8 cellular contexts compared by ENCODE assay signal in the genomic region with DNA sequence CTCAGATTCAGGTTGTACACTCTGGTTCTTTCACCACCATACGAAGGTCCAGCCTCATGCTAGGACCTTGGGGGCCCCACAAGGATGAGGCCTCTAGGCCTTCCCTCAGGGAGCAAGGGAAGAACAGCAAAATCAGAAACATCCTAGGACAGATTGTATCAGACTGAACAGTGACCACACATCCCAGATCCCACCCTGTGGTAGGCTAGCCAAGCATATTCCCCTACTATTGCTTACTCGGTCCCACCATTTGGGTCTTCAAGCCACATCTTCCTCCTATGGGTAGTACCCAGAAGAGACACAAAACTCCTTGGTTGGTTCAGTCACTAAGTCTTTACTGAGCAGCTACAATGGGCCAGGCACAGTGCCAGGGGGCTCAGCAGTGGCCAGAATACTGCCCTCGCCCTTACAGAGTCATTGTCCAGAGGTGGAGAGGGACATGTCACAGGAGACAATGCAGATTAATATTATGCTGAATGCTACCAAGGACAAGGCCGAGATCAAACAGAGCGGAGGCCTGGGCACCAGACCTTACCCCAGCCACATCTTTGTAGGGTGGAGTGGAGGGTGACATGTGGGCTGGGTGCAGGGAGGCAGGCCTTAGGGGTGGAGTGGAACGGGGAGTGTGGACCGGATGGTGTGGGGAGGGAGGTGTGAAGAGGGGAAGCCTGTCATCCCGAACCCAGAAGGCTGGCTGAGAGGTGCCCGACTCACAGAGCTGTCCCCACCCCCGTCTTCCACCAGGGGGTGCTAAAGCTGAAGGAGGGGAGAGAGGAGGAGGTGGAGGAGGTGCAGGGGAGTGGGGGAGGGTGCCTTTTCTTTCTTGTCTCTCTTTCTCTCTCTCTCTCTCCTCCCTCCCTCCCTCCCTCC. TPM values are rescaled to one million over a fixed set of nuclear protein-coding genes. Genes with fewer than 3 reads are reported as not detected.
DNase-seq lines count a peak whose midpoint lies in the region; ATAC-seq and TF ChIP-seq lines count a peak whose summit lies in the region.

No MANE protein-coding gene starts in this region.

- peak; percentile 36 for TF ChIP-seq POLR2A in erythroblast (IDR thresholded peaks at IDR 0.05; ENCODE audit: low read length)

- H3K9me2 ChIP-seq in OCI-LY1 (ENCODE audit: low read depth, low read length), result no peaks in the 10 kb centered on the region

- peak overlapping the region; percentile 12; the same call in 1 of the 2 replicates for H3K4me2 ChIP-seq in OCI-LY1 (ENCODE audit: low read length)

- no peaks in the 10 kb centered on the region for H3K27me3 Mint-ChIP-seq in naive thymus-derived CD4-positive, alpha-beta T cell
- H3K27me3 Mint-ChIP-seq in stimulated activated memory B cell treated with anti-CD40 and anti-IgM and Interleukin-4, amounts not matched to agents 10 μg/mL and 1 μg/mL and 100 μg/mL, for 72 hours, result no peaks in the 10 kb centered on the region

- intact Hi-C loops in naive thymus-derived CD4-positive, alpha-beta T cell (cut with micrococcal nuclease), result loop anchor here (1.0 to 10.0 kb wide), 8 partner anchors 73 to 1731 kb away; a partner anchor contains a TSS

- CTCF ChIA-PET in naive thymus-derived CD4-positive, alpha-beta T cell (lab: Charles Lee), result interaction anchor here (0.5 to 3.4 kb wide), 15 partner anchors 8 to 217 kb away, joined by 3 to 14 read pairs (median 4); no protein-coding TSS in a partner anchor

- H3K9me3 ChIP-seq in OCI-LY1 (ENCODE audit: low read length), result no peaks in the 10 kb centered on the region
- H3K9me3 ChIP-seq in naive thymus-derived CD4-positive, alpha-beta T cell (ENCODE audit: control insufficient read depth in 2 of 3, low read length in 3 of 3), result no peaks in the 10 kb centered on the region

- peak overlapping the region; percentile 42 for H3K27ac ChIP-seq in OCI-LY1 (ENCODE audit: low read depth, low read length, poor library complexity, severe bottlenecking)
- H3K27ac ChIP-seq in naive thymus-derived CD4-positive, alpha-beta T cell (ENCODE audit: low read depth, low read length), result peak overlapping the region; percentile 90

- H3K36me3 ChIP-seq in OCI-LY1 (ENCODE audit: insufficient read depth, low read length), result no peaks in the 10 kb centered on the region
- no peaks in the 10 kb centered on the region for H3K36me3 ChIP-seq in naive thymus-derived CD4-positive, alpha-beta T cell (ENCODE audit: control insufficient read depth in 2 of 3, insufficient read depth in 3 of 3, low read length in 3 of 3)

- DNase-seq in AG09309 (ENCODE audit: low read depth) (peak; percentile 32), HS-27A (ENCODE audit: low read depth) (peak; percentile 57), erythroblast (lab: John Stamatoyannopoulos, UW) (peak; percentile 86 to 91)
- peak; percentile 92 for DNase-seq in activated CD8-positive, alpha-beta memory T cell treated with anti-CD3 and anti-CD28 coated beads, Interleukin-2, amount 50 U/mL, for 48 hours
- peak; percentile 74 to 96 (median 89) for DNase-seq in naive thymus-derived CD4-positive, alpha-beta T cell

- no peak overlapping the region for H3K4me3 ChIP-seq in AG09309 (ENCODE audit: control insufficient read depth, low read depth, low read length)
- H3K4me3 ChIP-seq in OCI-LY1 (ENCODE audit: low read depth, low read length, poor library complexity, severe bottlenecking), result no peak overlapping the region
- peak overlapping the region; percentile 11 for H3K4me3 ChIP-seq in naive thymus-derived CD4-positive, alpha-beta T cell (ENCODE audit: low read length)

- H3F3A ChIP-seq in OCI-LY1 (ENCODE audit: insufficient read depth, low read length), result no peaks in the 10 kb centered on the region

- ATAC-seq in GM19023 (IDR thresholded peaks at IDR 0.05; ENCODE audit: unreplicated experiment), result peak; percentile 76
- peak; percentile 83 for ATAC-seq in naive thymus-derived CD4-positive, alpha-beta T cell
- ATAC-seq in stimulated activated memory B cell treated with anti-CD40 and anti-IgM and Interleukin-4, amounts not matched to agents 10 μg/mL and 1 μg/mL and 100 μg/mL, for 72 hours, result peak; percentile 84

- no peaks in the 10 kb centered on the region for H3K27me3 ChIP-seq in OCI-LY1 (ENCODE audit: insufficient read depth, low read length)
- no peaks in the 10 kb centered on the region for H3K27me3 ChIP-seq in naive thymus-derived CD4-positive, alpha-beta T cell (ENCODE audit: control insufficient read depth in 2 of 2, insufficient read depth in 2 of 2, low read length in 2 of 2)

- POLR2A ChIA-PET in naive thymus-derived CD4-positive, alpha-beta T cell (lab: Charles Lee), result interaction anchor here (1.2 to 3.4 kb wide), 6 partner anchors 7 to 96 kb away, joined by 3 to 53 read pairs (median 4); a partner anchor contains a TSS

- H3K27ac Mint-ChIP-seq in naive thymus-derived CD4-positive, alpha-beta T cell, result peak overlapping the region; percentile 94 to 100 (median 99)
- H3K27ac Mint-ChIP-seq in stimulated activated memory B cell treated with anti-CD40 and anti-IgM and Interleukin-4, amounts not matched to agents 10 μg/mL and 1 μg/mL and 100 μg/mL, for 72 hours, result peak overlapping the region; percentile 98

- no peak overlapping the region for H2AFZ ChIP-seq in OCI-LY1 (ENCODE audit: low read length)

- H3K4me1 Mint-ChIP-seq in naive thymus-derived CD4-positive, alpha-beta T cell, result peaks cover 63 to 98% (median 87%) of the 10 kb centered on the region in 7 donors
- H3K4me1 Mint-ChIP-seq in stimulated activated memory B cell treated with anti-CD40 and anti-IgM and Interleukin-4, amounts not matched to agents 10 μg/mL and 1 μg/mL and 100 μg/mL, for 72 hours, result peaks cover 67% of the 10 kb centered on the region

- H3K4me3 Mint-ChIP-seq in naive thymus-derived CD4-positive, alpha-beta T cell, result peak overlapping the region; percentile 36 to 99 (median 60)
- no peak overlapping the region for H3K4me3 Mint-ChIP-seq in stimulated activated memory B cell treated with anti-CD40 and anti-IgM and Interleukin-4, amounts not matched to agents 10 μg/mL and 1 μg/mL and 100 μg/mL, for 72 hours

- no peak overlapping the region; the same call in 1 of the 2 replicates for H3K9ac ChIP-seq in OCI-LY1 (ENCODE audit: low read length)

- peaks cover 29% of the 10 kb centered on the region for H3K4me1 ChIP-seq in OCI-LY1 (ENCODE audit: insufficient read depth, low read length, severe bottlenecking)
- H3K4me1 ChIP-seq in naive thymus-derived CD4-positive, alpha-beta T cell (ENCODE audit: control insufficient read depth in 2 of 2, insufficient read depth in 2 of 2, low read length in 2 of 2), result peaks cover 64 to 75% of the 10 kb centered on the region in 2 donors

- TF ChIP-seq CTCF in AG09309 (IDR thresholded peaks at IDR 0.05; ENCODE audit: control insufficient read depth, insufficient read depth, low read depth, low read length, missing control alignments) (peak; percentile 91), OCI-LY1 (IDR thresholded peaks at IDR 0.05; ENCODE audit: low read length) (peak; percentile 62)

- no peaks in the 10 kb centered on the region for H3K79me2 ChIP-seq in OCI-LY1 (ENCODE audit: insufficient read depth, low read length)

- no peaks in the 10 kb centered on the region for H4K20me1 ChIP-seq in OCI-LY1 (ENCODE audit: insufficient read depth, low read length)

- peaks cover 0 to 2% (median 0%) of the 10 kb centered on the region in 11 donors for H3K9me3 Mint-ChIP-seq in naive thymus-derived CD4-positive, alpha-beta T cell
- no peaks in the 10 kb centered on the region for H3K9me3 Mint-ChIP-seq in stimulated activated memory B cell treated with anti-CD40 and anti-IgM and Interleukin-4, amounts not matched to agents 10 μg/mL and 1 μg/mL and 100 μg/mL, for 72 hours

- H3K36me3 Mint-ChIP-seq in naive thymus-derived CD4-positive, alpha-beta T cell, result peaks cover 0 to 10% (median 6%) of the 10 kb centered on the region in 5 donors
- peaks cover 8% of the 10 kb centered on the region for H3K36me3 Mint-ChIP-seq in stimulated activated memory B cell treated with anti-CD40 and anti-IgM and Interleukin-4, amounts not matched to agents 10 μg/mL and 1 μg/mL and 100 μg/mL, for 72 hours

RNA-seq across cellular contexts. Expression of a gene that starts 6.8 kb away (rescaled TPM):
- total RNA-seq in naive thymus-derived CD4-positive, alpha-beta T cell, result 10 to 100 TPM; 27.0 to 53.1 (median 33.7) TPM
- polyA plus RNA-seq in naive thymus-derived CD4-positive, alpha-beta T cell, result 10 to 100 TPM; 34.2 to 51.4 TPM

Comparison
In these comparisons a context has a peak if more than half of its experiments do, and no peak if none do; other contexts are left out.
1. DNase-seq: peak in every context shown above with its lines; median percentile 92 in activated CD8-positive, alpha-beta memory T cell treated with anti-CD3 and anti-CD28 coated beads, Interleukin-2, amount 50 U/mL, for 48 hours; 89 in naive thymus-derived CD4-positive, alpha-beta T cell; 88 in erythroblast; 57 in HS-27A; 32 in AG09309.